In genomic region chr10:23693895-23694294, GRCh38 we compare ENCODE assay signal across 20 cellular contexts.
DNase-seq lines count a peak whose midpoint lies in the region; ATAC-seq, FAIRE-seq and TF ChIP-seq lines count a peak whose summit lies in the region.
"Had no signal": no experiment of that assay in that cellular context is flagged by ENCODE, and none has a peak within 500 bp of the region (broad histone marks: within the 10 kb centered on the region; RNA-seq: fewer than 3 reads in every experiment).

No MANE protein-coding gene starts in this region.

- H3K4me1 Mint-ChIP-seq in CD4-positive, alpha-beta T cell (ENCODE audit: low read depth) = peaks cover 4% of the 10 kb centered on the region
- H3K4me1 Mint-ChIP-seq in H9 = peaks cover 18 to 22% of the 10 kb centered on the region in 2 experiments

- H4K20me1 ChIP-seq in H9 (ENCODE audit: control insufficient read depth, insufficient read depth, insufficient read length) (peaks cover 2% of the 10 kb centered on the region), H1 (replicated peaks in 1 of 2; ENCODE audit: control insufficient read depth in 1 of 2, insufficient read depth in 2 of 2, low read length in 2 of 2) (peaks cover 1 to 4% of the 10 kb centered on the region in 2 experiments), neural cell (ENCODE audit: insufficient read depth) (no peaks in the 10 kb centered on the region)
- H4K20me1 ChIP-seq: BLaER1 treated with 17β-estradiol and CSF1 and Interleukin-3, amounts not matched to agents 10 nM and 100 nM had no signal

- H3K23me2 ChIP-seq in H9 (ENCODE audit: insufficient read length, low read depth, low read length, poor library complexity, severe bottlenecking) (peaks cover 21% of the 10 kb centered on the region), H1 (ENCODE audit: low read depth, low read length) (peaks cover 13% of the 10 kb centered on the region; the same call in 1 of the 2 replicates)

- no peak for TF ChIP-seq RAD21 in H1 (IDR thresholded peaks at IDR 0.05 in 1 of 2, conservative IDR thresholded peaks at IDR 0.05 in 1 of 2; ENCODE audit: low read depth in 2 of 2, low read length in 2 of 2)
- no peak for TF ChIP-seq RAD21 in neural cell (conservative IDR thresholded peaks at IDR 0.05)

- no peak overlapping the region for H3K9ac ChIP-seq in H9 (ENCODE audit: extremely low read depth, insufficient read length, low read length)
- H3K9ac ChIP-seq in H1 (replicated peaks in 1 of 4; ENCODE audit: extremely low read depth in 1 of 4, low read depth in 3 of 4, low read length in 3 of 4) = no peak overlapping the region
- peak overlapping the region; percentile 60 for H3K9ac ChIP-seq in neural cell (ENCODE audit: low read length)
- H3K9ac ChIP-seq: BLaER1 treated with 17β-estradiol and CSF1 and Interleukin-3, amounts not matched to agents 10 nM and 100 nM had no signal

- no peak for TF ChIP-seq CTCF in CD4-positive, alpha-beta T cell (IDR thresholded peaks at IDR 0.05)
- TF ChIP-seq CTCF in H9 (conservative IDR thresholded peaks at IDR 0.05) (no peak), H1 (IDR thresholded peaks at IDR 0.05; ENCODE audit: control extremely low read depth in 1 of 3, insufficient read depth in 1 of 3, low read depth in 1 of 3, low read length in 3 of 3) (no peak), neural cell (IDR thresholded peaks at IDR 0.05; ENCODE audit: poor library complexity, severe bottlenecking) (no peak)

- H3K4me3 Mint-ChIP-seq in CD4-positive, alpha-beta T cell = peak overlapping the region; percentile 7
- peak overlapping the region; percentile 67 to 86 for H3K4me3 Mint-ChIP-seq in H9

- peaks cover 77% of the 10 kb centered on the region for H3K27me3 Mint-ChIP-seq in CD4-positive, alpha-beta T cell
- H3K27me3 Mint-ChIP-seq in H9 (ENCODE audit: low read depth) = peaks cover 97% of the 10 kb centered on the region

- no peak overlapping the region for H3K27ac ChIP-seq in CD4-positive, alpha-beta T cell (ENCODE audit: low read depth, low read length)
- no peak overlapping the region for H3K27ac ChIP-seq in H9 (ENCODE audit: insufficient read length, low read depth, low read length)
- no peak overlapping the region for H3K27ac ChIP-seq in H1 (ENCODE audit: low read depth, low read length)
- no peak overlapping the region for H3K27ac ChIP-seq in neural cell (ENCODE audit: low read length)
- H3K27ac ChIP-seq: adrenal gland; BLaER1 treated with 17β-estradiol and CSF1 and Interleukin-3, amounts not matched to agents 10 nM and 100 nM; ovary; RWPE1 had no signal

- H3K14ac ChIP-seq in H9 (ENCODE audit: insufficient read depth, low read length) (no peak overlapping the region), H1 (ENCODE audit: insufficient read length) (no peak overlapping the region)

- POLR2A ChIA-PET in CD4-positive, alpha-beta T cell (lab: Charles Lee) = no interaction called here
- POLR2A ChIA-PET in H1 (lab: Charles Lee; ENCODE audit: partially characterized antibody) = interaction anchor here (0.6 kb wide), 1 partner anchor 778 kb away, joined by 3 read pairs; no protein-coding TSS in a partner anchor

- TF ChIP-seq POLR2A in H1 (IDR thresholded peaks at IDR 0.05; ENCODE audit: control extremely low read depth in 1 of 2, low read depth in 2 of 2, low read length in 2 of 2) = no peak

- no peaks in the 10 kb centered on the region for H3K36me3 Mint-ChIP-seq in CD4-positive, alpha-beta T cell (ENCODE audit: low read depth)
- H3K36me3 Mint-ChIP-seq in H9 (ENCODE audit: insufficient read depth in 1 of 3, low read depth in 3 of 3) = no peaks in the 10 kb centered on the region; a peak in 1 of 7 replicates

- no peak overlapping the region for H2BK15ac ChIP-seq in H9 (ENCODE audit: low read depth, low read length)
- H2BK15ac ChIP-seq in H1 (ENCODE audit: low read length) = no peak overlapping the region

- H3K4ac ChIP-seq in H9 (ENCODE audit: low read depth, low read length) = no peak overlapping the region
- H3K4ac ChIP-seq in H1 (replicated peaks; ENCODE audit: insufficient read length, low read depth, low read length) = no peak overlapping the region

- ATAC-seq in CD4-positive, alpha-beta T cell (ENCODE audit: poor library complexity) = no peak
- ATAC-seq in GM21423 (IDR thresholded peaks at IDR 0.05; ENCODE audit: unreplicated experiment) = no peak
- ATAC-seq: left ventricle myocardium superior had no signal

- H3K56ac ChIP-seq in H9 (ENCODE audit: insufficient read length, low read depth, low read length) (no peak overlapping the region), H1 (replicated peaks; ENCODE audit: insufficient read length, low read depth, low read length) (no peak overlapping the region)

- no peak overlapping the region for H2AFZ ChIP-seq in H9 (ENCODE audit: low read length)
- H2AFZ ChIP-seq in H1 (ENCODE audit: low read length) = peak overlapping the region; percentile 97
- no peak overlapping the region for H2AFZ ChIP-seq in neural cell (ENCODE audit: low read depth, low read length)

- no peak overlapping the region for H3T11ph ChIP-seq in H9 (ENCODE audit: low read length)

- H3K4me1 ChIP-seq in H9 (ENCODE audit: insufficient read depth, low read length) (no peaks in the 10 kb centered on the region), H1 (replicated peaks in 1 of 4; ENCODE audit: control insufficient read depth in 3 of 4, insufficient read depth in 4 of 4, low read length in 3 of 4) (peaks cover 1 to 11% (median 5%) of the 10 kb centered on the region in 4 experiments; a peak in 4 of 7 replicates)

- no peak overlapping the region for H3K27ac Mint-ChIP-seq in CD4-positive, alpha-beta T cell
- no peak overlapping the region for H3K27ac Mint-ChIP-seq in H9

- no peak for FAIRE-seq in H1 (lab: Jason Lieb, UNC)
- FAIRE-seq: HepG2 had no signal

- intact Hi-C loops in CD4-positive, alpha-beta T cell (cut with DNase I, micrococcal nuclease) = no loop called here

- H2BK20ac ChIP-seq in H9 (ENCODE audit: low read depth, low read length, poor library complexity, severe bottlenecking) (no peak overlapping the region), H1 (ENCODE audit: low read length) (no peak overlapping the region)

- H4K8ac ChIP-seq in H9 (replicated peaks; ENCODE audit: insufficient read length, low read depth, low read length) (no peak overlapping the region), H1 (ENCODE audit: extremely low read depth, insufficient read depth, low read length) (no peak overlapping the region)

- H3K9me3 ChIP-seq in CD4-positive, alpha-beta T cell (ENCODE audit: control insufficient read depth, low read length) = no peaks in the 10 kb centered on the region
- H3K9me3 ChIP-seq in H9 (ENCODE audit: control insufficient read depth, low read depth, low read length) (no peaks in the 10 kb centered on the region), H1 (ENCODE audit: insufficient read depth in 2 of 2, low read depth in 1 of 2, low read length in 1 of 2) (no peaks in the 10 kb centered on the region), neural cell (ENCODE audit: low read length) (no peaks in the 10 kb centered on the region)
- H3K9me3 ChIP-seq: adrenal gland, ovary had no signal

- no peaks in the 10 kb centered on the region for H3F3A ChIP-seq in neural cell (ENCODE audit: insufficient read depth, low read length, poor library complexity, severe bottlenecking)

- peaks cover 59% of the 10 kb centered on the region for H3K27me3 ChIP-seq in CD4-positive, alpha-beta T cell (ENCODE audit: control insufficient read depth, insufficient read depth, low read length)
- peaks cover 45% of the 10 kb centered on the region for H3K27me3 ChIP-seq in H9 (ENCODE audit: insufficient read depth, low read length)
- peaks cover 41 to 62% (median 51%) of the 10 kb centered on the region in 4 experiments for H3K27me3 ChIP-seq in H1 (replicated peaks in 1 of 4; ENCODE audit: control insufficient read depth in 3 of 4, extremely low read depth in 1 of 4, insufficient read depth in 3 of 4, low read length in 3 of 4)
- H3K27me3 ChIP-seq in neural cell (ENCODE audit: insufficient read depth, low read depth, low read length) = peaks cover 77% of the 10 kb centered on the region
- H3K27me3 ChIP-seq: BLaER1 treated with 17β-estradiol and CSF1 and Interleukin-3, amounts not matched to agents 10 nM and 100 nM; ovary had no signal

- H3K23ac ChIP-seq in H9 (ENCODE audit: insufficient read length, low read depth, low read length) (no peak overlapping the region), H1 (ENCODE audit: insufficient read length) (no peak overlapping the region)

- H3K36me3 ChIP-seq in H1 (ENCODE audit: control insufficient read depth in 2 of 4, insufficient read depth in 4 of 4, low read length in 3 of 4) (no peaks in the 10 kb centered on the region; a peak in 1 of 8 replicates), neural cell (ENCODE audit: insufficient read depth, low read length) (no peaks in the 10 kb centered on the region)
- H3K36me3 ChIP-seq: adrenal gland; BLaER1 treated with 17β-estradiol and CSF1 and Interleukin-3, amounts not matched to agents 10 nM and 100 nM; ovary had no signal

- H2BK120ac ChIP-seq in H9 (ENCODE audit: low read depth, low read length, poor library complexity, severe bottlenecking) = no peak overlapping the region
- no peak overlapping the region for H2BK120ac ChIP-seq in H1 (replicated peaks; ENCODE audit: low read depth, low read length)

- H3K9me2 ChIP-seq in neural cell (ENCODE audit: insufficient read depth, low read length) = no peaks in the 10 kb centered on the region

- CTCF ChIA-PET in CD4-positive, alpha-beta T cell (lab: Charles Lee) = no interaction called here
- CTCF ChIA-PET in H1 (lab: Charles Lee; ENCODE audit: partially characterized antibody) = interaction anchor here (0.6 to 4.4 kb wide), 22 partner anchors 9 to 536 kb away, joined by 3 to 14 read pairs (median 4); no protein-coding TSS in a partner anchor

- no peak for DNase-seq in CD4-positive, alpha-beta T cell
- DNase-seq in H9 (peak; percentile 44), H1 (ENCODE audit: low read depth in 1 of 2, low spot score in 2 of 2) (peak in 1 of 2 experiments; percentile 66), NCI-H2029 treated with DMSO at 0.1 percent for 48 hours (lab: John Stamatoyannopoulos, UW) (no peak), NCI-H2171 treated with DMSO at 0.1 percent for 48 hours (lab: John Stamatoyannopoulos, UW) (no peak), OCI-M1 (lab: John Stamatoyannopoulos, UW) (no peak)
- DNase-seq: adrenal gland; dermis blood vessel endothelial cell; foreskin melanocyte; GF-D8; left ventricle myocardium superior; NCI-H1105; ovary; stimulated activated naive CD4-positive, alpha-beta T cell treated with Interleukin-2 at 50 U/mL for 16 hours; T1000 had no signal

- no peaks in the 10 kb centered on the region for H3K9me3 Mint-ChIP-seq in CD4-positive, alpha-beta T cell
- no peaks in the 10 kb centered on the region; a peak in 1 of 5 replicates for H3K9me3 Mint-ChIP-seq in H9

- no peak for TF ChIP-seq EP300 in H1 (IDR thresholded peaks at IDR 0.05; ENCODE audit: borderline replicate concordance in 1 of 2, low read depth in 2 of 2, low read length in 2 of 2)
- TF ChIP-seq EP300 in neural cell (conservative IDR thresholded peaks at IDR 0.05; ENCODE audit: poor library complexity, severe bottlenecking) = no peak

- H2BK5ac ChIP-seq in H9 (ENCODE audit: insufficient read length, low read length) (no peak overlapping the region), H1 (ENCODE audit: low read depth, low read length) (no peak overlapping the region)

- peak overlapping the region; percentile 40 to 76 (median 54); a peak in 7 of 8 replicates for H3K4me3 ChIP-seq in H1 (ENCODE audit: extremely low read depth in 1 of 4, insufficient read depth in 2 of 4, low read depth in 3 of 4, low read length in 4 of 4)
- H3K4me3 ChIP-seq in neural cell (ENCODE audit: low read length) = peak overlapping the region; percentile 90
- H3K4me3 ChIP-seq: BLaER1 treated with 17β-estradiol and CSF1 and Interleukin-3, amounts not matched to agents 10 nM and 100 nM; ovary had no signal

- no peak overlapping the region for H3K18ac ChIP-seq in H9 (ENCODE audit: insufficient read length, low read depth, low read length)
- H3K18ac ChIP-seq in H1 (ENCODE audit: extremely low read depth, low read length) = no peak overlapping the region

- WGBS in H9 (ENCODE audit: extremely low coverage, insufficient read length, low lambda C conversion rate) = no CpG with 5 or more reads among the region's 17 CpGs
- 8% methylated on average over 17 of the region's 17 CpGs; no CpG with 5 or more reads in 1 of the 2 experiments for WGBS in H1 (ENCODE audit: extremely low coverage in 1 of 2, insufficient coverage in 1 of 2, insufficient read length in 1 of 2, insufficient replicate concordance in 2 of 2, low coverage in 1 of 2, low lambda C conversion rate in 2 of 2, missing lambda C conversion rate in 1 of 2), 2 experiments

- H3K79me2 ChIP-seq in H9 (ENCODE audit: insufficient read depth, low read length) = no peaks in the 10 kb centered on the region
- H3K79me2 ChIP-seq in H1 (ENCODE audit: control insufficient read depth in 1 of 2, insufficient read depth in 2 of 2, low read length in 2 of 2) = no peaks in the 10 kb centered on the region
- no peaks in the 10 kb centered on the region for H3K79me2 ChIP-seq in neural cell (replicated peaks; ENCODE audit: insufficient read depth, low read length)

- H2AK5ac ChIP-seq in H9 (ENCODE audit: insufficient read length, low read length) (no peak overlapping the region), H1 (ENCODE audit: low read depth, low read length) (no peak overlapping the region)

- no peaks in the 10 kb centered on the region for H3K79me1 ChIP-seq in H9 (ENCODE audit: insufficient read depth, low read depth, low read length, poor library complexity, severe bottlenecking)
- H3K79me1 ChIP-seq in H1 (ENCODE audit: low read depth, low read length) = no peaks in the 10 kb centered on the region

- H2BK12ac ChIP-seq in H9 (ENCODE audit: insufficient read length, low read depth, low read length) (no peak overlapping the region), H1 (ENCODE audit: low read depth, low read length) (no peak overlapping the region)

- H4K91ac ChIP-seq in H9 (ENCODE audit: insufficient read length, low read depth, low read length) (no peak overlapping the region), H1 (replicated peaks; ENCODE audit: insufficient read length, low read length) (no peak overlapping the region)

- H3K4me2 ChIP-seq in H9 (ENCODE audit: insufficient read depth, insufficient read length, low read length) (peak overlapping the region; percentile 72), H1 (ENCODE audit: insufficient read depth in 1 of 2, low read depth in 2 of 2, low read length in 2 of 2) (peak overlapping the region; percentile 90 to 95), neural cell (ENCODE audit: low read length) (peak overlapping the region; percentile 79)
- H3K4me2 ChIP-seq: BLaER1 treated with 17β-estradiol and CSF1 and Interleukin-3, amounts not matched to agents 10 nM and 100 nM had no signal

- H4K5ac ChIP-seq in H9 (ENCODE audit: insufficient read length, low read depth, low read length) (no peak overlapping the region), H1 (ENCODE audit: insufficient read length, low read depth, low read length) (no peak overlapping the region)
